Comparison of ENCODE assay signal across 18 cellular contexts in the genomic region with DNA sequence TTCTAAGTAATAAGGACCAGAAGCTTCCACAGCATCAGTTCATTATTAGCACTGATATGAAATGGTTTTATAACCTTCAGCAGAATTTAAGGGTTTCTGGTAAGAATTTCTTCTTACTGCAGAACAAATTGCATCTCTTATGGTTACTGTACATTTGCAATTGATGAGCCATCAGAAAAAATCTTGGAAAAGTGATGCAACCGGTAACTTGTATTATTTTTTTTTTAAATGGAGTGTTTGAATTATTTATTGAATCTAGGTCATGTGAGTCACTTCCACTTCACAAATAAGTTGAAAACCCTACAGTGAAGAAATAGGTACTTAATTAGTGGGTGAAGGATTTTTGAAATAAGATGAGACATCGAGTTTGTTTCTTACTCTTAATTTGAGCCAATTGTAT.
DNase-seq lines count a peak whose midpoint lies in the region; ATAC-seq and TF ChIP-seq lines count a peak whose summit lies in the region.
"Had no signal": no experiment of that assay in that cellular context is flagged by ENCODE, and none has a peak within 500 bp of the region (broad histone marks: within the 10 kb centered on the region; RNA-seq: fewer than 3 reads in every experiment).

No MANE protein-coding gene starts in this region.

- peak; percentile 7 for DNase-seq in EL
- DNase-seq in HS-5 (ENCODE audit: low read depth) = peak; percentile 45
- peak; percentile 9 for DNase-seq in fibroblast of gingiva (ENCODE audit: low read depth)
- DNase-seq in foreskin fibroblast = peak; percentile 3 to 65
- DNase-seq in retina = no peak
- no peak for DNase-seq in dedifferentiated amniotic fluid mesenchymal stem cell (ENCODE audit: extremely low spot score)
- DNase-seq in globus pallidus (ENCODE audit: low spot score) = no peak
- DNase-seq: BE2C; C1 segment of cervical spinal cord; CD4-positive, CD25-positive, alpha-beta regulatory T cell; CD8-positive, alpha-beta memory T cell; COR-L47; DMS 273 treated with DMSO at 0.1 percent for 48 hours; DMS79; GF-D8; H9 had no signal

- no peak overlapping the region for H3K4me3 ChIP-seq in foreskin fibroblast (ENCODE audit: low read depth in 1 of 2, low read length in 2 of 2)
- H3K4me3 ChIP-seq: K562 had no signal

- TF ChIP-seq CTCF in foreskin fibroblast (IDR thresholded peaks at IDR 0.05; ENCODE audit: low read depth, low read length) = no peak

- ATAC-seq in HG02973 (IDR thresholded peaks at IDR 0.05; ENCODE audit: unreplicated experiment) = no peak
- ATAC-seq: K562 had no signal

Comparison
In these comparisons a context has a peak if more than half of its experiments do, and no peak if none do; other contexts are left out.
1. DNase-seq: peak in EL (single experiment), HS-5 (single experiment), fibroblast of gingiva (single experiment) and foreskin fibroblast (2 of 2); none in retina (single experiment), dedifferentiated amniotic fluid mesenchymal stem cell (single experiment) and globus pallidus (single experiment).